8 cellular contexts compared by ENCODE assay signal in the genomic region with DNA sequence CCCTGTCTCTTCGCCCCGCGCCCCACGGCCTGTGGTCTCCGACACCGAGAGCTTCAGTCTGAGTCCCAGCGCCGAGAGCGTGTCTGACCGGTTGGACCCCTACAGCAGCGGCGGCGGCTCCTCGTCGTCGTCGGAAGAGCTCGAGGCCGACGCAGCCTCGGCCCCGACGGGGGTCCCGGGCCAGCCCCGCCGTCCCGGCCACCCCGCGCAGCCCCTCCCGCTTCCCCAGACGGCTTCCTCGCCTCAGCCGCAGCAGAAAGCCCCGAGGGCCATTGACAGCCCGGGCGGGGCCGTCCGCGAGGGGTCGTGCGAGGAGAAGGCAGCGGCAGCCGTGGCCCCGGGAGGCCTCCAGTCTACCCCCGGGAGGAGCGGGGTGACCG. TPM values are rescaled to one million over a fixed set of nuclear protein-coding genes. Genes with fewer than 3 reads are reported as not detected.
A peak's percentile ranks its signal among the peaks of the same experiment; 100 is the strongest.
DNase-seq lines count a peak whose midpoint lies in the region; ATAC-seq, FAIRE-seq and TF ChIP-seq lines count a peak whose summit lies in the region.

No MANE protein-coding gene starts in this region.

- peak overlapping the region; percentile 76 to 93 (median 87) for H3K4me2 ChIP-seq in BLaER1 treated with 17β-estradiol and CSF1 and Interleukin-3, amounts not matched to agents 10 nM and 100 nM

- peak overlapping the region; percentile 86 to 96 (median 93) for H3K27ac ChIP-seq in BLaER1 treated with 17β-estradiol and CSF1 and Interleukin-3, amounts not matched to agents 10 nM and 100 nM

- H3K4me1 Mint-ChIP-seq in activated T-cell treated with anti-CD3 and anti-CD28 coated beads, Interleukin-2, amount 50 U/mL, for 72 hours (ENCODE audit: low read depth): peaks cover 47% of the 10 kb centered on the region
- peaks cover 10 to 41% (median 33%) of the 10 kb centered on the region in 4 donors for H3K4me1 Mint-ChIP-seq in naive thymus-derived CD8-positive, alpha-beta T cell

- no peaks in the 10 kb centered on the region for H3K9me3 Mint-ChIP-seq in activated T-cell treated with anti-CD3 and anti-CD28 coated beads, Interleukin-2, amount 50 U/mL, for 72 hours
- H3K9me3 Mint-ChIP-seq in naive thymus-derived CD8-positive, alpha-beta T cell: no peaks in the 10 kb centered on the region

- peak overlapping the region; percentile 89 to 97 (median 94) for H3K9ac ChIP-seq in BLaER1 treated with 17β-estradiol and CSF1 and Interleukin-3, amounts not matched to agents 10 nM and 100 nM

- no peaks in the 10 kb centered on the region for H3K36me3 ChIP-seq in BLaER1 treated with 17β-estradiol and CSF1 and Interleukin-3, amounts not matched to agents 10 nM and 100 nM

- H3K27me3 ChIP-seq in BLaER1 treated with 17β-estradiol and CSF1 and Interleukin-3, amounts not matched to agents 10 nM and 100 nM: no peaks in the 10 kb centered on the region

- peaks cover 0 to 57% (median 20%) of the 10 kb centered on the region in 11 experiments; a peak in 14 of 22 replicates for H4K20me1 ChIP-seq in BLaER1 treated with 17β-estradiol and CSF1 and Interleukin-3, amounts not matched to agents 10 nM and 100 nM

- H3K27ac Mint-ChIP-seq in activated T-cell treated with anti-CD3 and anti-CD28 coated beads, Interleukin-2, amount 50 U/mL, for 72 hours: no peak overlapping the region
- peak overlapping the region in 2 of 10 donors; percentile 75 to 82 for H3K27ac Mint-ChIP-seq in naive thymus-derived CD8-positive, alpha-beta T cell

- POLR2A ChIA-PET in naive thymus-derived CD8-positive, alpha-beta T cell (lab: Charles Lee): interaction anchor here (1.6 to 4.2 kb wide), 4 partner anchors 25 to 1254 kb away, joined by 3 to 31 read pairs (median 8); partner anchors contain the start of genes VPS4B and ZCCHC2

- DNase-seq in NCI-H1105 (lab: John Stamatoyannopoulos, UW) (peak; percentile 60), fibroblast of pulmonary artery (ENCODE audit: low read depth) (no peak), urothelium cell line (ENCODE audit: low spot score) (peak; percentile 17)
- DNase-seq in activated T-cell treated with anti-CD3 and anti-CD28 coated beads, Interleukin-2, amount 50 U/mL, for 72 hours: peak; percentile 62 to 64
- peak in 9 of 10 donors; percentile 41 to 64 (median 50) for DNase-seq in naive thymus-derived CD8-positive, alpha-beta T cell

- H3K36me3 Mint-ChIP-seq in activated T-cell treated with anti-CD3 and anti-CD28 coated beads, Interleukin-2, amount 50 U/mL, for 72 hours (ENCODE audit: insufficient read depth in 2 of 2): peaks cover 0 to 1% of the 10 kb centered on the region in 2 donors
- H3K36me3 Mint-ChIP-seq in naive thymus-derived CD8-positive, alpha-beta T cell: no peaks in the 10 kb centered on the region

- ATAC-seq in GM19372 (IDR thresholded peaks at IDR 0.05; ENCODE audit: low read depth, unreplicated experiment) (peak; percentile 16), HG02938 (IDR thresholded peaks at IDR 0.05; ENCODE audit: unreplicated experiment) (no peak)
- peak; percentile 25 to 31 for ATAC-seq in activated T-cell treated with anti-CD3 and anti-CD28 coated beads, Interleukin-2, amount 50 U/mL, for 72 hours (replicated peaks in 1 of 2)
- peak; percentile 8 to 18 for ATAC-seq in naive thymus-derived CD8-positive, alpha-beta T cell

- 0 out of 22 replicates have a peak, but pooled peaks cover 0 to 3% (median 0%) of the 10 kb centered on the region in 11 experiments for H3K9me3 ChIP-seq in BLaER1 treated with 17β-estradiol and CSF1 and Interleukin-3, amounts not matched to agents 10 nM and 100 nM (replicated peaks in 1 of 11)

- no peak for TF ChIP-seq CTCF in fibroblast of pulmonary artery (IDR thresholded peaks at IDR 0.05; ENCODE audit: low read length, missing control alignments)

- FAIRE-seq in urothelium cell line (lab: Jason Lieb, UNC): no peak

- H3K4me1 ChIP-seq in BLaER1 treated with 17β-estradiol and CSF1 and Interleukin-3, amounts not matched to agents 10 nM and 100 nM: peaks cover 26 to 50% (median 41%) of the 10 kb centered on the region in 10 experiments

- H3K4me3 ChIP-seq in BLaER1 treated with 17β-estradiol and CSF1 and Interleukin-3, amounts not matched to agents 10 nM and 100 nM: peak overlapping the region; percentile 79 to 97 (median 90)
- peak overlapping the region; percentile 61 for H3K4me3 ChIP-seq in fibroblast of pulmonary artery (replicated peaks; ENCODE audit: low read depth, low read length)

- peak overlapping the region; percentile 75 to 78 for H3K4me3 Mint-ChIP-seq in activated T-cell treated with anti-CD3 and anti-CD28 coated beads, Interleukin-2, amount 50 U/mL, for 72 hours
- H3K4me3 Mint-ChIP-seq in naive thymus-derived CD8-positive, alpha-beta T cell: peak overlapping the region in 6 of 10 donors; percentile 64 to 87 (median 82)

- H3K27me3 Mint-ChIP-seq in activated T-cell treated with anti-CD3 and anti-CD28 coated beads, Interleukin-2, amount 50 U/mL, for 72 hours (ENCODE audit: low read depth): no peaks in the 10 kb centered on the region
- H3K27me3 Mint-ChIP-seq in naive thymus-derived CD8-positive, alpha-beta T cell: no peaks in the 10 kb centered on the region

RNA-seq across cellular contexts. Expression of gene PHLPP1, which starts 1.3 kb away (rescaled TPM):
- 1 to 10 TPM; 6.3 to 7.9 TPM for total RNA-seq in activated T-cell treated with anti-CD3 and anti-CD28 coated beads, Interleukin-2, amount 50 U/mL, for 72 hours
- total RNA-seq in naive thymus-derived CD8-positive, alpha-beta T cell: 1 to 10 TPM; 8.0 to 9.4 TPM
- under 1 TPM; 0.17 to 0.44 (median 0.41) TPM for polyA plus RNA-seq in naive thymus-derived CD8-positive, alpha-beta T cell
